ENCODE assay signal across 31 cellular contexts in the genomic region with DNA sequence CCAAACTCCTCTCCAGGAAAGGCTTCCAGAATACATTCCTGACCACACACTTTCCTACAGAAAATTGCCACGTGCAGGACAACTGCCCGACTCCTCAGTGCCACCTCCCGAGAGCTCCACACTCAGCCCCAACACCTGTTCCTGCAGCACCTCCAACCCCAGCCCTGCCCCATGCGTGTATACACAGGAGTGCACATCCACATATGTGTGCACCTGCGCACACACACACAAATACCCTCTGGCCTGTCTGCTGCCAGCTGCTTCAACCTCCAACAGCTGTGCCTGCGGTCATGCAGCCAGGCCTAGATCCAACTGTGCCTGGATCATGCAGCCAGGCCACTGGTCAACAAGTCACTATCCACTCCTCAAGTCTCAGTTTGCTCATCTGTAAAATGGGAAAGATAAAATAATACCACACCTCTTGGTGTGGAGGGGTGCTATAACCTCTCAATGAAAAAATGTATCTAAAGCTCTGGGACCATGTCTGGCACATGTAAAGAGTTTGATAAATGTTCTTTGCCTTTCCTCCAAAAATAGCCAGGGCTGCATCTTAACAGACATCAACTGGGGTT.
DNase-seq lines count a peak whose midpoint lies in the region; ATAC-seq, FAIRE-seq and TF ChIP-seq lines count a peak whose summit lies in the region.
"Had no signal": no experiment of that assay in that cellular context is flagged by ENCODE, and none has a peak within 500 bp of the region (broad histone marks: within the 10 kb centered on the region; RNA-seq: fewer than 3 reads in every experiment).

No MANE protein-coding gene starts in this region.

- H3K36me3 Mint-ChIP-seq in activated naive CD8-positive, alpha-beta T cell treated with anti-CD3 and anti-CD28 coated beads, Interleukin-2, amount 50 U/mL, for 24 hours (ENCODE audit: low read depth) = peaks cover 5% of the 10 kb centered on the region
- H3K36me3 Mint-ChIP-seq in activated naive CD8-positive, alpha-beta T cell treated with anti-CD3 and anti-CD28 coated beads for 36 hours = no peaks in the 10 kb centered on the region
- peaks cover 16 to 19% of the 10 kb centered on the region in 2 donors for H3K36me3 Mint-ChIP-seq in stimulated activated naive B cell treated with anti-CD40 and anti-IgM and Interleukin-4, amounts not matched to agents 10 μg/mL and 1 μg/mL and 100 μg/mL, for 72 hours

- no peak overlapping the region for H3K4me3 ChIP-seq in kidney (ENCODE audit: low read length in 2 of 2)
- H3K4me3 ChIP-seq: colonic mucosa, MG63, mucosa of descending colon, pancreas, spleen, tibial artery, vagina had no signal

- no peak overlapping the region for H3K9ac ChIP-seq in kidney (ENCODE audit: low read length in 2 of 2)
- H3K9ac ChIP-seq: SK-N-SH had no signal

- no peak overlapping the region for H3K27ac Mint-ChIP-seq in activated naive CD8-positive, alpha-beta T cell treated with anti-CD3 and anti-CD28 coated beads, Interleukin-2, amount 50 U/mL, for 24 hours
- no peak overlapping the region for H3K27ac Mint-ChIP-seq in activated naive CD8-positive, alpha-beta T cell treated with anti-CD3 and anti-CD28 coated beads for 36 hours
- H3K27ac Mint-ChIP-seq in stimulated activated naive B cell treated with anti-CD40 and anti-IgM and Interleukin-4, amounts not matched to agents 10 μg/mL and 1 μg/mL and 100 μg/mL, for 72 hours = peak overlapping the region; percentile 32
- H3K27ac Mint-ChIP-seq: H9, nephron had no signal

- no peak overlapping the region for H3K27ac ChIP-seq in kidney (ENCODE audit: low read depth in 2 of 2, low read length in 2 of 2)
- H3K27ac ChIP-seq: colonic mucosa, pancreas, spleen, tibial artery, vagina had no signal

- peak overlapping the region; percentile 9 for H3K4me3 Mint-ChIP-seq in activated naive CD8-positive, alpha-beta T cell treated with anti-CD3 and anti-CD28 coated beads, Interleukin-2, amount 50 U/mL, for 24 hours
- no peak overlapping the region for H3K4me3 Mint-ChIP-seq in activated naive CD8-positive, alpha-beta T cell treated with anti-CD3 and anti-CD28 coated beads for 36 hours
- H3K4me3 Mint-ChIP-seq in stimulated activated naive B cell treated with anti-CD40 and anti-IgM and Interleukin-4, amounts not matched to agents 10 μg/mL and 1 μg/mL and 100 μg/mL, for 72 hours = no peak overlapping the region
- H3K4me3 Mint-ChIP-seq: H9, nephron had no signal

- peaks cover 13% of the 10 kb centered on the region for H3K4me1 Mint-ChIP-seq in activated naive CD8-positive, alpha-beta T cell treated with anti-CD3 and anti-CD28 coated beads, Interleukin-2, amount 50 U/mL, for 24 hours
- peaks cover 4% of the 10 kb centered on the region for H3K4me1 Mint-ChIP-seq in activated naive CD8-positive, alpha-beta T cell treated with anti-CD3 and anti-CD28 coated beads for 36 hours
- H3K4me1 Mint-ChIP-seq in stimulated activated naive B cell treated with anti-CD40 and anti-IgM and Interleukin-4, amounts not matched to agents 10 μg/mL and 1 μg/mL and 100 μg/mL, for 72 hours = peaks cover 32 to 47% of the 10 kb centered on the region in 2 donors

- H3K9me3 Mint-ChIP-seq in activated naive CD8-positive, alpha-beta T cell treated with anti-CD3 and anti-CD28 coated beads, Interleukin-2, amount 50 U/mL, for 24 hours = peaks cover 18% of the 10 kb centered on the region
- H3K9me3 Mint-ChIP-seq in activated naive CD8-positive, alpha-beta T cell treated with anti-CD3 and anti-CD28 coated beads for 36 hours = peaks cover 11% of the 10 kb centered on the region
- peaks cover 16 to 22% of the 10 kb centered on the region in 2 donors for H3K9me3 Mint-ChIP-seq in stimulated activated naive B cell treated with anti-CD40 and anti-IgM and Interleukin-4, amounts not matched to agents 10 μg/mL and 1 μg/mL and 100 μg/mL, for 72 hours

- no peak for DNase-seq in activated naive CD8-positive, alpha-beta T cell treated with anti-CD3 and anti-CD28 coated beads, Interleukin-2, amount 50 U/mL, for 24 hours
- no peak for DNase-seq in activated naive CD8-positive, alpha-beta T cell treated with anti-CD3 and anti-CD28 coated beads for 36 hours
- DNase-seq in NCI-H774 (lab: John Stamatoyannopoulos, UW) (peak; percentile 44), kidney (peak; percentile 63)
- no peak for DNase-seq in stimulated activated naive B cell treated with anti-CD40 and anti-IgM and Interleukin-4, amounts not matched to agents 10 μg/mL and 1 μg/mL and 100 μg/mL, for 72 hours
- no peak for DNase-seq in activated naive CD4-positive, alpha-beta T cell treated with Interleukin-2 at 50 U/mL for 16 hours
- DNase-seq: activated CD4-positive, alpha-beta T cell treated with anti-CD3 and anti-CD28 coated beads for 1 hour; activated effector memory CD4-positive, alpha-beta T cell treated with anti-CD3 and anti-CD28 coated beads, Interleukin-2, amount 50 U/mL, for 16 hours; C1 segment of cervical spinal cord; Calu3; colonic mucosa; DND-41; effector CD8-positive, alpha-beta T cell; GF-D8; H9; hypothalamus; KG1; left cardiac atrium; MG63; mucosa of descending colon; NCI-H226; OCI-M1; spleen; stimulated activated CD4-positive, alpha-beta T cell treated with anti-CD3 and anti-CD28 coated beads, Interleukin-2, amount 100 ng/mL, for 48 hours; tibial artery had no signal

- H3K9me3 ChIP-seq in kidney (ENCODE audit: control insufficient read depth in 1 of 2, low read length in 2 of 2) = no peaks in the 10 kb centered on the region
- H3K9me3 ChIP-seq: colonic mucosa, pancreas, SK-N-SH had no signal

- FAIRE-seq in kidney (lab: Jason Lieb, UNC) = no peak
- FAIRE-seq: pancreas had no signal

- peaks cover 13 to 16% of the 10 kb centered on the region in 2 donors for H3K4me1 ChIP-seq in kidney (ENCODE audit: control insufficient read depth in 1 of 2, insufficient read depth in 1 of 2, low read depth in 1 of 2, low read length in 2 of 2)

- no peaks in the 10 kb centered on the region for H3K36me3 ChIP-seq in kidney (ENCODE audit: control insufficient read depth in 1 of 2, insufficient read depth in 2 of 2, low read length in 2 of 2)
- H3K36me3 ChIP-seq: colonic mucosa, MG63, pancreas, spleen, vagina had no signal

- no peak for TF ChIP-seq CTCF in kidney (IDR thresholded peaks at IDR 0.05; ENCODE audit: borderline replicate concordance, extremely low read depth, insufficient read depth)

- intact Hi-C loops in kidney (cut with DNase I) = no loop called here

- no peak for ATAC-seq in activated naive CD8-positive, alpha-beta T cell treated with anti-CD3 and anti-CD28 coated beads, Interleukin-2, amount 50 U/mL, for 24 hours
- no peak for ATAC-seq in stimulated activated naive B cell treated with anti-CD40 and anti-IgM and Interleukin-4, amounts not matched to agents 10 μg/mL and 1 μg/mL and 100 μg/mL, for 72 hours (replicated peaks)
- no peak for ATAC-seq in GM21360 (IDR thresholded peaks at IDR 0.05; ENCODE audit: unreplicated experiment)
- ATAC-seq: left cardiac atrium, mucosa of descending colon, pancreas, right cardiac atrium had no signal

- H3K27me3 Mint-ChIP-seq in activated naive CD8-positive, alpha-beta T cell treated with anti-CD3 and anti-CD28 coated beads, Interleukin-2, amount 50 U/mL, for 24 hours = peaks cover 3% of the 10 kb centered on the region
- no peaks in the 10 kb centered on the region for H3K27me3 Mint-ChIP-seq in activated naive CD8-positive, alpha-beta T cell treated with anti-CD3 and anti-CD28 coated beads for 36 hours
- H3K27me3 Mint-ChIP-seq in stimulated activated naive B cell treated with anti-CD40 and anti-IgM and Interleukin-4, amounts not matched to agents 10 μg/mL and 1 μg/mL and 100 μg/mL, for 72 hours = peaks cover 34 to 41% of the 10 kb centered on the region in 2 donors

Comparison
In these comparisons a context has a peak if more than half of its experiments do, and no peak if none do; other contexts are left out.
1. DNase-seq: peak in NCI-H774 (single experiment) and kidney (single experiment); none in activated naive CD8-positive, alpha-beta T cell treated with anti-CD3 and anti-CD28 coated beads, Interleukin-2, amount 50 U/mL, for 24 hours (single experiment), activated naive CD8-positive, alpha-beta T cell treated with anti-CD3 and anti-CD28 coated beads for 36 hours (single experiment), stimulated activated naive B cell treated with anti-CD40 and anti-IgM and Interleukin-4, amounts not matched to agents 10 μg/mL and 1 μg/mL and 100 μg/mL, for 72 hours (single experiment) and activated naive CD4-positive, alpha-beta T cell treated with Interleukin-2 at 50 U/mL for 16 hours (single experiment).